ENCODE assay signal across 8 cellular contexts in the genomic region with DNA sequence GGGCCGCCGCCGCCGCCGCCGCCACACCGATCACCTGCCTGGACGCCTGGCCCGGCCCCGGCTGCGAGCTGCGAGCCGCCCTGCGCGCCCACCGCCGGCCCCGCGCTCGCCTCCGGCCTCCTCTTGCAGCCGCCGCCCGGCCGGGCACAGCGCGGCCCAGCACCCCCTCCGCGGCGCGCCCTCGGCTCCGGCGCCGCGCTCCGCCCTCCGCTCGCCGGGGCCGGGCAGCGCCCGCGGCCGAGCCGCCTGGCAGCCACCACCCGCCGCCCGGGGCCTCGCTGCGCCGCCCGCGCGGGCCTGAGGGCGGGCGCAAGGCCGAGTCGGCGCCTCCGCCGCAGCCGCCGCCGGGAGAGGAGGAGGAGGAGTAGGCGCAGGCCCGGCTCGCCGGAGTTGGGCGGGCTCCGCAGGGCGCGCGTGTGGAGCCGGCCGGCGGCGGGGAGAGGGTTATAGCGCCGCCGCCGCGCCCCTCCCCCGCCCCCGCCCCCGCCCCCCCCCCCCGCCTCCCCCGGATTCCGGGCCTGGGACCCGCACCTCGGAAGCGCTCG. TPM values are rescaled to one million over a fixed set of nuclear protein-coding genes. Genes with fewer than 3 reads are reported as not detected.
DNase-seq lines count a peak whose midpoint lies in the region; ATAC-seq and TF ChIP-seq lines count a peak whose summit lies in the region.

TSS of gene PDGFA (minus strand) at position 418 of the 545 bp plus-strand sequence. CDS start 845 bp downstream, outside the sequence.

- peak within 1 kb of the TSS; percentile 79 for H3K4me3 Mint-ChIP-seq in CD8-positive, alpha-beta T cell

- POLR2A ChIA-PET in CD8-positive, alpha-beta T cell (lab: Charles Lee): no interaction called here
- POLR2A ChIA-PET in HEK293T (lab: Yijun Ruan, JAX): no interaction called here

- TF ChIP-seq CTCF in CD8-positive, alpha-beta T cell (IDR thresholded peaks at IDR 0.05): no peak
- TF ChIP-seq CTCF in WI38 (IDR thresholded peaks at IDR 0.05; ENCODE audit: low read depth, low read length): no peak

- H3K4me1 Mint-ChIP-seq in CD8-positive, alpha-beta T cell (ENCODE audit: low read depth): peaks cover 20% of the 10 kb centered on the region

- peak within 1 kb of the TSS; percentile 75 for H3K27ac Mint-ChIP-seq in CD8-positive, alpha-beta T cell

- H3K9me3 ChIP-seq in CD8-positive, alpha-beta T cell (ENCODE audit: low read length): no peaks in the 10 kb centered on the region
- no peaks in the 10 kb centered on the region for H3K9me3 ChIP-seq in muscle layer of colon (ENCODE audit: low read length)

- no peaks in the 10 kb centered on the region for H3K36me3 Mint-ChIP-seq in CD8-positive, alpha-beta T cell

- intact Hi-C loops in CD8-positive, alpha-beta T cell (cut with DNase I, micrococcal nuclease): loop anchor here in 1 of 2 experiments (5.0 kb wide), 2 partner anchors 208 to 253 kb away; partner anchors contain the start of genes DNAAF5 and PRKAR1B

- ATAC-seq in CD8-positive, alpha-beta T cell: peak; percentile 26
- ATAC-seq in esophagus mucosa: peak; percentile 7
- ATAC-seq in GM21619 (IDR thresholded peaks at IDR 0.05; ENCODE audit: unreplicated experiment): no peak

- peak within 1 kb of the TSS; percentile 30 for H3K4me3 ChIP-seq in CD8-positive, alpha-beta T cell (ENCODE audit: low read depth, low read length)
- peak within 1 kb of the TSS; percentile 68 for H3K4me3 ChIP-seq in WI38 (ENCODE audit: low read depth, low read length)
- peak within 1 kb of the TSS; percentile 58 to 76 for H3K4me3 ChIP-seq in muscle layer of colon (ENCODE audit: low read depth in 1 of 2, low read length in 2 of 2)
- H3K4me3 ChIP-seq in urinary bladder (ENCODE audit: low read depth, low read length): peak within 1 kb of the TSS; percentile 58

- H3K4me1 ChIP-seq in CD8-positive, alpha-beta T cell (ENCODE audit: insufficient read depth, low read length): peaks cover 24% of the 10 kb centered on the region
- peaks cover 23% of the 10 kb centered on the region for H3K4me1 ChIP-seq in muscle layer of colon (ENCODE audit: insufficient read depth, low read length)
- H3K4me1 ChIP-seq in urinary bladder (ENCODE audit: insufficient read depth): peaks cover 3% of the 10 kb centered on the region

- under 1% methylated on average over 85 of the region's 93 CpGs for WGBS in urinary bladder

- H3K36me3 ChIP-seq in CD8-positive, alpha-beta T cell (ENCODE audit: insufficient read depth, low read length): no peaks in the 10 kb centered on the region
- no peaks in the 10 kb centered on the region for H3K36me3 ChIP-seq in muscle layer of colon (ENCODE audit: insufficient read depth, low read length)
- no peaks in the 10 kb centered on the region for H3K36me3 ChIP-seq in urinary bladder (ENCODE audit: insufficient read depth)

- H3K9me3 Mint-ChIP-seq in CD8-positive, alpha-beta T cell: no peaks in the 10 kb centered on the region

- DNase-seq in CD8-positive, alpha-beta T cell: no peak
- DNase-seq in HEK293T (ENCODE audit: extremely low spot score) (peak; percentile 42), OCI-M2 (lab: John Stamatoyannopoulos, UW; ENCODE audit: unreplicated experiment) (no peak)

- peak within 1 kb of the TSS; percentile 49 for H3K9ac ChIP-seq in muscle layer of colon (ENCODE audit: low read length)

- H3K27me3 Mint-ChIP-seq in CD8-positive, alpha-beta T cell (ENCODE audit: low read depth): peaks cover 31% of the 10 kb centered on the region

- H3K27me3 ChIP-seq in CD8-positive, alpha-beta T cell (ENCODE audit: insufficient read depth, low read length): peaks cover 34% of the 10 kb centered on the region
- peaks cover 0 to 33% of the 10 kb centered on the region in 2 donors for H3K27me3 ChIP-seq in muscle layer of colon (ENCODE audit: control insufficient read depth in 1 of 2, insufficient read depth in 2 of 2, low read length in 2 of 2)

- no peak within 1 kb of the TSS for H3K27ac ChIP-seq in CD8-positive, alpha-beta T cell (ENCODE audit: low read depth, low read length)
- H3K27ac ChIP-seq in muscle layer of colon (ENCODE audit: low read depth, low read length) (peak within 1 kb of the TSS; percentile 68), urinary bladder (ENCODE audit: low read depth) (peak within 1 kb of the TSS; percentile 83)

- CTCF ChIA-PET in CD8-positive, alpha-beta T cell (lab: Charles Lee): no interaction called here
- CTCF ChIA-PET in HEK293T (lab: Yijun Ruan, JAX): no interaction called here

TF ChIP-seq in HEK293T, 16 proteins besides CTCF, POLR2A, EP300 and RAD21:
- no peak for TF ChIP-seq FOXA1 (IDR thresholded peaks at IDR 0.05)
- no peak for TF ChIP-seq ZNF384 (IDR thresholded peaks at IDR 0.05)

RNA-seq across cellular contexts. Expression of gene PDGFA, which starts in this region (rescaled TPM):
- 1 to 10 TPM; 2.1 to 2.3 TPM for total RNA-seq in CD8-positive, alpha-beta T cell
- total RNA-seq in esophagus mucosa: 4.1 TPM
- 28.9 TPM for total RNA-seq in urinary bladder
- 25.1 TPM for polyA plus RNA-seq in urinary bladder
